13 cellular contexts compared by ENCODE assay signal in genomic region chr19:47406711-47407416, GRCh38. TPM values are rescaled to one million over a fixed set of nuclear protein-coding genes. Genes with fewer than 3 reads are reported as not detected.
DNase-seq lines count a peak whose midpoint lies in the region; ATAC-seq, FAIRE-seq and TF ChIP-seq lines count a peak whose summit lies in the region.
"Had no signal": no experiment of that assay in that cellular context is flagged by ENCODE, and none has a peak within 500 bp of the region (broad histone marks: within the 10 kb centered on the region; RNA-seq: fewer than 3 reads in every experiment).

No MANE protein-coding gene starts in this region.

- H2AFZ ChIP-seq in IMR-90 (replicated peaks; ENCODE audit: low read length, poor library complexity): no peak overlapping the region
- H2AFZ ChIP-seq in H1 (ENCODE audit: low read length): no peak overlapping the region

- peaks cover 9% of the 10 kb centered on the region for H3K23me2 ChIP-seq in H1 (ENCODE audit: low read depth, low read length)

- H3K56ac ChIP-seq in IMR-90 (ENCODE audit: extremely low read depth, insufficient read depth, low read length) (no peak overlapping the region), H1 (replicated peaks; ENCODE audit: insufficient read length, low read depth, low read length) (no peak overlapping the region)

- H3K4me2 ChIP-seq in IMR-90 (ENCODE audit: low read depth, low read length): no peak overlapping the region
- peak overlapping the region; percentile 72 to 87 for H3K4me2 ChIP-seq in H1 (ENCODE audit: insufficient read depth in 1 of 2, low read depth in 2 of 2, low read length in 2 of 2)

- H3K4me1 ChIP-seq in IMR-90 (ENCODE audit: control insufficient read depth, insufficient read depth, low read length) (no peaks in the 10 kb centered on the region), H1 (replicated peaks in 1 of 4; ENCODE audit: control insufficient read depth in 3 of 4, insufficient read depth in 4 of 4, low read length in 3 of 4) (peaks cover 0 to 5% (median 4%) of the 10 kb centered on the region in 4 experiments; a peak in 4 of 7 replicates), colonic mucosa (no peaks in the 10 kb centered on the region)
- H3K4me1 ChIP-seq: heart right ventricle had no signal

- CTCF ChIA-PET in IMR-90 (lab: Yijun Ruan, JAX): no interaction called here
- CTCF ChIA-PET in H1 (lab: Charles Lee; ENCODE audit: partially characterized antibody): interaction anchor here (0.6 to 1.0 kb wide), 2 partner anchors 86 to 361 kb away, joined by 3 to 4 read pairs; no protein-coding TSS in a partner anchor

- no peak overlapping the region for H3K9ac ChIP-seq in IMR-90 (ENCODE audit: low read depth, low read length)
- H3K9ac ChIP-seq in H1 (replicated peaks in 1 of 4; ENCODE audit: extremely low read depth in 1 of 4, low read depth in 3 of 4, low read length in 3 of 4): no peak overlapping the region
- H3K9ac ChIP-seq in colonic mucosa (ENCODE audit: low read depth in 2 of 2, low read length in 2 of 2): no peak overlapping the region

- no peak overlapping the region for H3K4me3 ChIP-seq in IMR-90 (ENCODE audit: insufficient read depth, low read depth, low read length)
- H3K4me3 ChIP-seq in H1 (ENCODE audit: extremely low read depth in 1 of 4, insufficient read depth in 2 of 4, low read depth in 3 of 4, low read length in 4 of 4): peak overlapping the region; percentile 17 to 68 (median 48); a peak in 7 of 8 replicates
- no peak overlapping the region for H3K4me3 ChIP-seq in colonic mucosa
- H3K4me3 ChIP-seq: heart right ventricle, SK-N-MC had no signal

- H3K27ac Mint-ChIP-seq in natural killer cell: no peak overlapping the region

- H4K20me1 ChIP-seq in IMR-90 (ENCODE audit: insufficient read depth, low read length) (peaks cover 8% of the 10 kb centered on the region; the same call in 1 of the 2 replicates), H1 (replicated peaks in 1 of 2; ENCODE audit: control insufficient read depth in 1 of 2, insufficient read depth in 2 of 2, low read length in 2 of 2) (peaks cover 0 to 4% of the 10 kb centered on the region in 2 experiments)

- in situ Hi-C loops in IMR-90 (cut with MboI; ENCODE audit: low sequenced_read_pairs): no loop called here

- no peak for TF ChIP-seq RAD21 in IMR-90 (IDR thresholded peaks at IDR 0.05; ENCODE audit: low read length)
- TF ChIP-seq RAD21 in H1 (IDR thresholded peaks at IDR 0.05 in 1 of 2, conservative IDR thresholded peaks at IDR 0.05 in 1 of 2; ENCODE audit: low read depth in 2 of 2, low read length in 2 of 2): no peak

- POLR2A ChIA-PET in IMR-90 (lab: Charles Lee; ENCODE audit: unreplicated experiment) (no interaction called here), H1 (lab: Charles Lee; ENCODE audit: partially characterized antibody) (interaction anchor here (1.0 to 1.7 kb wide), 6 partner anchors 9 to 84 kb away, joined by 3 to 5 read pairs (median 4); partner anchors contain the start of gene MEIS3)

- H3K4me1 Mint-ChIP-seq in natural killer cell: no peaks in the 10 kb centered on the region

- FAIRE-seq in H1 (lab: Jason Lieb, UNC): no peak
- FAIRE-seq: small intestine had no signal

- TF ChIP-seq CTCF in IMR-90 (conservative IDR thresholded peaks at IDR 0.05; ENCODE audit: low read depth, low read length): no peak
- TF ChIP-seq CTCF in H1 (IDR thresholded peaks at IDR 0.05; ENCODE audit: control extremely low read depth in 1 of 3, insufficient read depth in 1 of 3, low read depth in 1 of 3, low read length in 3 of 3): no peak
- no peak for TF ChIP-seq CTCF in natural killer cell (IDR thresholded peaks at IDR 0.05)
- no peak for TF ChIP-seq CTCF in colonic mucosa (IDR thresholded peaks at IDR 0.05)

- H2AK5ac ChIP-seq in IMR-90 (ENCODE audit: low read depth, low read length): no peak overlapping the region
- no peak overlapping the region for H2AK5ac ChIP-seq in H1 (ENCODE audit: low read depth, low read length)

- no peaks in the 10 kb centered on the region for H3K27me3 ChIP-seq in IMR-90 (ENCODE audit: control insufficient read depth, insufficient read depth, low read length)
- no peaks in the 10 kb centered on the region for H3K27me3 ChIP-seq in H1 (replicated peaks in 1 of 4; ENCODE audit: control insufficient read depth in 3 of 4, extremely low read depth in 1 of 4, insufficient read depth in 3 of 4, low read length in 3 of 4)
- H3K27me3 ChIP-seq in colonic mucosa: no peaks in the 10 kb centered on the region

- BruUV-seq in IMR-90 (replicated peaks; lab: Mats Ljungman, UMichigan): no TSS peak

- H2BK20ac ChIP-seq in IMR-90 (ENCODE audit: low read depth, low read length) (no peak overlapping the region), H1 (ENCODE audit: low read length) (no peak overlapping the region)

- H2BK15ac ChIP-seq in IMR-90 (ENCODE audit: low read depth, low read length) (no peak overlapping the region), H1 (ENCODE audit: low read length) (no peak overlapping the region)

- TF ChIP-seq EP300 in H1 (IDR thresholded peaks at IDR 0.05; ENCODE audit: borderline replicate concordance in 1 of 2, low read depth in 2 of 2, low read length in 2 of 2): no peak

- H3K9me3 ChIP-seq in IMR-90 (ENCODE audit: control insufficient read depth, insufficient read depth, low read length) (no peaks in the 10 kb centered on the region), H1 (ENCODE audit: insufficient read depth in 2 of 2, low read depth in 1 of 2, low read length in 1 of 2) (no peaks in the 10 kb centered on the region), colonic mucosa (no peaks in the 10 kb centered on the region)
- H3K9me3 ChIP-seq: heart right ventricle had no signal

- dilution Hi-C loops in IMR-90 (cut with HindIII; ENCODE audit: low sequenced_read_pairs, unreplicated experiment): no loop called here

- H3K9me3 Mint-ChIP-seq in natural killer cell: no peaks in the 10 kb centered on the region

- no peaks in the 10 kb centered on the region for H3K36me3 Mint-ChIP-seq in natural killer cell

- H3K79me1 ChIP-seq in IMR-90 (ENCODE audit: low read depth in 1 of 2, low read length in 2 of 2) (no peaks in the 10 kb centered on the region), H1 (ENCODE audit: low read depth, low read length) (no peaks in the 10 kb centered on the region; the same call in 1 of the 2 replicates)

- WGBS in IMR-90 (ENCODE audit: extremely low coverage in 2 of 2, insufficient read length in 1 of 2), 2 experiments: 20% methylated on average over 14 of the region's 47 CpGs; no CpG with 5 or more reads in 1 of the 2 experiments
- 4% methylated on average over 43 of the region's 47 CpGs; no CpG with 5 or more reads in 1 of the 2 experiments for whole genome bisulfite sequencing in H1 (ENCODE audit: extremely low coverage in 1 of 2, insufficient coverage in 1 of 2, insufficient read length in 1 of 2, insufficient replicate concordance in 2 of 2, low coverage in 1 of 2, low lambda C conversion rate in 2 of 2, missing lambda C conversion rate in 1 of 2), 2 experiments

- intact Hi-C loops in IMR-90 (cut with micrococcal nuclease): no loop called here
- intact Hi-C loops in natural killer cell (cut with micrococcal nuclease): no loop called here
- intact Hi-C loops in colonic mucosa (cut with DNase I): no loop called here

- H2BK120ac ChIP-seq in IMR-90 (ENCODE audit: low read depth, low read length) (no peak overlapping the region), H1 (replicated peaks; ENCODE audit: low read depth, low read length) (no peak overlapping the region)

- DNase-seq in DMS 273 (lab: John Stamatoyannopoulos, UW; ENCODE audit: unreplicated experiment): peak; percentile 69
- DNase-seq in DMS 273 treated with DMSO at 0.1 percent for 48 hours (lab: John Stamatoyannopoulos, UW): no peak
- no peak for DNase-seq in IMR-90
- DNase-seq in H1 (ENCODE audit: low read depth in 1 of 2, low spot score in 2 of 2): peak in 1 of 2 experiments; percentile 88
- no peak for DNase-seq in natural killer cell
- no peak for DNase-seq in colonic mucosa
- DNase-seq in anterior cingulate cortex (lab: John Stamatoyannopoulos, UW): no peak
- DNase-seq: effector CD8-positive, alpha-beta T cell; heart right ventricle; small intestine had no signal

- no peak overlapping the region for H3K4me3 Mint-ChIP-seq in natural killer cell

- H2AK9ac ChIP-seq in IMR-90 (replicated peaks; ENCODE audit: low read depth, low read length, poor library complexity): no peak overlapping the region

- H3K9me1 ChIP-seq in IMR-90 (ENCODE audit: insufficient read depth, low read length): peaks cover 11% of the 10 kb centered on the region; the same call in 1 of the 2 replicates

- ATAC-seq in IMR-90 (ENCODE audit: low read depth) (peak; percentile 61), natural killer cell (peak; percentile 48 to 79 (median 75)), GM21619 (IDR thresholded peaks at IDR 0.05; ENCODE audit: unreplicated experiment) (no peak)

- H3K23ac ChIP-seq in IMR-90 (ENCODE audit: low read depth, low read length) (no peak overlapping the region), H1 (ENCODE audit: insufficient read length) (no peak overlapping the region)

- H3K14ac ChIP-seq in IMR-90 (replicated peaks; ENCODE audit: low read depth, low read length): no peak overlapping the region
- no peak overlapping the region for H3K14ac ChIP-seq in H1 (ENCODE audit: insufficient read length)

- H3K18ac ChIP-seq in IMR-90 (ENCODE audit: low read depth, low read length) (no peak overlapping the region), H1 (ENCODE audit: extremely low read depth, low read length) (no peak overlapping the region)

- H2BK5ac ChIP-seq in IMR-90 (ENCODE audit: low read depth, low read length, poor library complexity, severe bottlenecking) (no peak overlapping the region), H1 (ENCODE audit: low read depth, low read length) (no peak overlapping the region)

- no peak overlapping the region for H2BK12ac ChIP-seq in H1 (ENCODE audit: low read depth, low read length)

- H3K27ac ChIP-seq in IMR-90 (ENCODE audit: insufficient read depth, low read length): no peak overlapping the region
- no peak overlapping the region for H3K27ac ChIP-seq in H1 (ENCODE audit: low read depth, low read length)
- no peak overlapping the region for H3K27ac ChIP-seq in colonic mucosa
- H3K27ac ChIP-seq: 22Rv1, heart right ventricle, SK-N-MC had no signal

- no peak overlapping the region for H4K5ac ChIP-seq in IMR-90 (ENCODE audit: low read depth, low read length)
- no peak overlapping the region for H4K5ac ChIP-seq in H1 (ENCODE audit: insufficient read length, low read depth, low read length)

- H3K4ac ChIP-seq in IMR-90 (ENCODE audit: low read depth, low read length): no peak overlapping the region
- no peak overlapping the region for H3K4ac ChIP-seq in H1 (replicated peaks; ENCODE audit: insufficient read length, low read depth, low read length)

- H3K27me3 Mint-ChIP-seq in natural killer cell (ENCODE audit: low read depth in 2 of 2): peaks cover 38 to 45% of the 10 kb centered on the region in 2 donors

- H4K8ac ChIP-seq in IMR-90 (ENCODE audit: low read depth in 2 of 2, low read length in 2 of 2): no peak overlapping the region
- no peak overlapping the region for H4K8ac ChIP-seq in H1 (ENCODE audit: extremely low read depth, insufficient read depth, low read length)

- H3K36me3 ChIP-seq in IMR-90 (ENCODE audit: control insufficient read depth, insufficient read depth, low read length) (peaks cover 27% of the 10 kb centered on the region), H1 (ENCODE audit: control insufficient read depth in 2 of 4, insufficient read depth in 4 of 4, low read length in 3 of 4) (no peaks in the 10 kb centered on the region), colonic mucosa (no peaks in the 10 kb centered on the region)
- H3K36me3 ChIP-seq: heart right ventricle had no signal

- H4K91ac ChIP-seq in IMR-90 (ENCODE audit: insufficient read depth, low read depth, low read length) (no peak overlapping the region), H1 (replicated peaks; ENCODE audit: insufficient read length, low read length) (no peak overlapping the region)

- TF ChIP-seq POLR2A in IMR-90 (IDR thresholded peaks at IDR 0.05; ENCODE audit: low read depth, low read length) (no peak), H1 (IDR thresholded peaks at IDR 0.05; ENCODE audit: control extremely low read depth in 1 of 2, low read depth in 2 of 2, low read length in 2 of 2) (no peak; a peak in 1 of 3 replicates)

- no peaks in the 10 kb centered on the region for H3K79me2 ChIP-seq in H1 (ENCODE audit: control insufficient read depth in 1 of 2, insufficient read depth in 2 of 2, low read length in 2 of 2)

RNA-seq across cellular contexts. Expression of gene MEIS3, which starts 12.5 kb away (rescaled TPM):
- 28.3 and 32.4 TPM in 2 replicates for total RNA-seq in IMR-90 (2012; rRNA removed)
- 33.0 TPM in 2 replicates for polyA plus RNA-seq in IMR-90 (2012; rRNA removed)
- polyA plus RNA-seq in IMR-90 (2012; cell fraction: cytosol; rRNA removed): 33.1 and 39.8 TPM in 2 replicates
- 97.7 and 112 TPM in 2 replicates for polyA plus RNA-seq in IMR-90 (2012; cell fraction: nucleus; rRNA removed; ENCODE audit: low replicate concordance)
- 27.4 and 28.2 TPM in 2 replicates for total RNA-seq in H1 (2021; fragmentation: NEBNext Ultra II Directional; extraction: Animal tissue kit (Norgen Biotek cat#: 25700))
- polyA plus RNA-seq in H1 (2011; rRNA removed): 24.5 and 34.0 TPM in 2 replicates
- polyA plus RNA-seq in H1 (2011; cell fraction: cytosol; rRNA removed): 25.2 TPM
- polyA plus RNA-seq in H1 (2011; cell fraction: nucleus; rRNA removed): 40.6 TPM
- 21.5 to 39.7 TPM (median 35.7 TPM) in 4 replicates for polyA plus RNA-seq in H1 (2012, experiment 1 of 2)
- polyA plus RNA-seq in H1 (2012, experiment 2 of 2): 30.6 TPM
- polyA plus RNA-seq in H1 (2013, experiment 1 of 2): 36.7 TPM
- 36.5 TPM for polyA plus RNA-seq in H1 (2013, experiment 2 of 2)
- 11.1 TPM in 2 replicates for polyA minus RNA-seq in H1 (2011; rRNA and poly(A)+ RNA removed)
- polyA minus RNA-seq in H1 (2011; cell fraction: cytosol; rRNA and poly(A)+ RNA removed): 12.3 TPM
- polyA minus RNA-seq in H1 (2011; cell fraction: nucleus; rRNA and poly(A)+ RNA removed): 11.0 TPM
- total RNA-seq in natural killer cell: not detected
- total RNA-seq in colonic mucosa: 1 to 10 TPM; 2.3 to 2.6 TPM

RNA-seq across cellular contexts. Expression of gene DHX34, which starts 57.7 kb away (rescaled TPM):
- total RNA-seq in IMR-90 (2012; rRNA removed) (4.5 and 5.6 TPM in 2 replicates), natural killer cell (10 to 100 TPM; 19.8 to 25.9 (median 20.0) TPM), colonic mucosa (10 to 100 TPM in 1 of 2 donors, 1 to 10 TPM in 1; 6.3 to 17.8 TPM)
- polyA plus RNA-seq in IMR-90 (2012; rRNA removed) (13.7 and 14.8 TPM in 2 replicates), H1 (2011; rRNA removed) (17.5 and 27.2 TPM in 2 replicates)
- polyA plus RNA-seq in IMR-90 (2012; cell fraction: cytosol; rRNA removed): 7.5 and 12.4 TPM in 2 replicates
- polyA plus RNA-seq in IMR-90 (2012; cell fraction: nucleus; rRNA removed; ENCODE audit: low replicate concordance): 40.2 and 104 TPM in 2 replicates
- 24.1 and 24.3 TPM in 2 replicates for total RNA-seq in H1 (2021; fragmentation: NEBNext Ultra II Directional; extraction: Animal tissue kit (Norgen Biotek cat#: 25700))
- polyA plus RNA-seq in H1 (2011; cell fraction: cytosol; rRNA removed): 20.5 TPM
- polyA plus RNA-seq in H1 (2011; cell fraction: nucleus; rRNA removed): 78.3 TPM
- 16.6 to 25.5 TPM (median 22.8 TPM) in 4 replicates for polyA plus RNA-seq in H1 (2012, experiment 1 of 2)
- 14.0 TPM for polyA plus RNA-seq in H1 (2012, experiment 2 of 2)
- 15.8 TPM for polyA plus RNA-seq in H1 (2013, experiment 1 of 2)
- 15.5 TPM for polyA plus RNA-seq in H1 (2013, experiment 2 of 2)
- 14.8 and 17.6 TPM in 2 replicates for polyA minus RNA-seq in H1 (2011; rRNA and poly(A)+ RNA removed)
- polyA minus RNA-seq in H1 (2011; cell fraction: cytosol; rRNA and poly(A)+ RNA removed): 21.8 TPM
- polyA minus RNA-seq in H1 (2011; cell fraction: nucleus; rRNA and poly(A)+ RNA removed): 31.7 TPM

Comparison
In these comparisons a context has a peak if more than half of its experiments do, and no peak if none do; other contexts are left out.
1. H3K4me3 ChIP-seq: peak in H1 (4 of 4); none in IMR-90 (single experiment) and colonic mucosa (single experiment).